Comparison of ENCODE assay signal across 25 cellular contexts in the genomic region with DNA sequence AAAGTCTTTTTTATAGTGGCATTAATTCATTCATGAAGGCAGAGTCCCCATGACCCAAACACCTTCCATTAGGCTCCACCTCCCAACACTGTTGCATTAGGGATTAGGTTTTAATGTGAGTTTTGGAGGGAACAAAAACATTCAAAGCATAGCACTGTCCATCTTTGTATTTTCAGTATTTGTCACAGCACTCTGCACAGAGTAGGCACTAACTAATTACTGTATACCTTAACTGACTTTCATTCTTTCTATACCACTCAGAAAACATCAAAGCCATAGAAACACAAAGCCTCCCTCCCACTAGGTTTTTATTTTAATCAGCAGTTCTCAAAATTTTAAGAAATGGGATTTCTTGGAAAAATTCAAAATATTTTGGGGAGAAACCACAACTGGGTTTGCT. TPM values are rescaled to one million over a fixed set of nuclear protein-coding genes. Genes with fewer than 3 reads are reported as not detected.
DNase-seq lines count a peak whose midpoint lies in the region; ATAC-seq and TF ChIP-seq lines count a peak whose summit lies in the region.
"Had no signal": no experiment of that assay in that cellular context is flagged by ENCODE, and none has a peak within 500 bp of the region (broad histone marks: within the 10 kb centered on the region; RNA-seq: fewer than 3 reads in every experiment).

No MANE protein-coding gene starts in this region.

- peaks cover 17% of the 10 kb centered on the region for H3K36me3 Mint-ChIP-seq in activated CD4-positive, alpha-beta T cell treated with anti-CD3 and anti-CD28 coated beads, Interleukin-2, amount 10 ng/mL, durations not matched to agents 24 days and 14 days (ENCODE audit: low read depth)
- H3K36me3 Mint-ChIP-seq in activated T-cell treated with anti-CD3 and anti-CD28 coated beads, Interleukin-2, amount 50 U/mL, for 72 hours (ENCODE audit: insufficient read depth in 2 of 2), result peaks cover 3 to 7% of the 10 kb centered on the region in 2 donors
- no peaks in the 10 kb centered on the region for H3K36me3 Mint-ChIP-seq in stimulated activated effector memory CD8-positive, alpha-beta T cell treated with anti-CD3 and anti-CD28 coated beads, Interleukin-12 subunit alpha, Interleukin-12 subunit beta, amount 100 ng/mL, for 72 hours
- H3K36me3 Mint-ChIP-seq: CD14-positive monocyte; CD8-positive, alpha-beta memory T cell had no signal

- no peak overlapping the region for H3K4me3 ChIP-seq in body of pancreas
- H3K4me3 ChIP-seq: A549; BLaER1 treated with 17β-estradiol and CSF1 and Interleukin-3, amounts not matched to agents 10 nM and 100 nM; GM12878 had no signal

- no peaks in the 10 kb centered on the region for H3K27me3 ChIP-seq in body of pancreas
- H3K27me3 ChIP-seq: BE2C; BLaER1 treated with 17β-estradiol and CSF1 and Interleukin-3, amounts not matched to agents 10 nM and 100 nM had no signal

- no peaks in the 10 kb centered on the region for H3K36me3 ChIP-seq in body of pancreas (replicated peaks in 1 of 2; ENCODE audit: insufficient read depth in 1 of 2, low read depth in 2 of 2)
- H3K36me3 ChIP-seq: BE2C; BLaER1 treated with 17β-estradiol and CSF1 and Interleukin-3, amounts not matched to agents 10 nM and 100 nM had no signal

- H3K4me1 ChIP-seq in body of pancreas, result peaks cover 8% of the 10 kb centered on the region
- H3K4me1 ChIP-seq: BLaER1 treated with 17β-estradiol and CSF1 and Interleukin-3, amounts not matched to agents 10 nM and 100 nM had no signal

- peaks cover 17% of the 10 kb centered on the region for H3K4me1 Mint-ChIP-seq in activated CD4-positive, alpha-beta T cell treated with anti-CD3 and anti-CD28 coated beads, Interleukin-2, amount 10 ng/mL, durations not matched to agents 24 days and 14 days
- H3K4me1 Mint-ChIP-seq in activated T-cell treated with anti-CD3 and anti-CD28 coated beads, Interleukin-2, amount 50 U/mL, for 72 hours (ENCODE audit: low read depth), result peaks cover 4% of the 10 kb centered on the region
- peaks cover 6% of the 10 kb centered on the region for H3K4me1 Mint-ChIP-seq in stimulated activated effector memory CD8-positive, alpha-beta T cell treated with anti-CD3 and anti-CD28 coated beads, Interleukin-12 subunit alpha, Interleukin-12 subunit beta, amount 100 ng/mL, for 72 hours
- H3K4me1 Mint-ChIP-seq: CD8-positive, alpha-beta memory T cell had no signal

- peaks cover 27% of the 10 kb centered on the region for H3K9me3 Mint-ChIP-seq in activated CD4-positive, alpha-beta T cell treated with anti-CD3 and anti-CD28 coated beads, Interleukin-2, amount 10 ng/mL, durations not matched to agents 24 days and 14 days
- peaks cover 0 to 4% of the 10 kb centered on the region in 2 donors for H3K9me3 Mint-ChIP-seq in activated T-cell treated with anti-CD3 and anti-CD28 coated beads, Interleukin-2, amount 50 U/mL, for 72 hours
- H3K9me3 Mint-ChIP-seq in stimulated activated effector memory CD8-positive, alpha-beta T cell treated with anti-CD3 and anti-CD28 coated beads, Interleukin-12 subunit alpha, Interleukin-12 subunit beta, amount 100 ng/mL, for 72 hours, result peaks cover 2% of the 10 kb centered on the region
- H3K9me3 Mint-ChIP-seq: CD4-positive, alpha-beta T cell; CD8-positive, alpha-beta memory T cell had no signal

- peak; percentile 39 for DNase-seq in activated CD4-positive, alpha-beta T cell treated with anti-CD3 and anti-CD28 coated beads, Interleukin-2, amount 10 ng/mL, durations not matched to agents 24 days and 14 days
- no peak for DNase-seq in activated CD4-positive, alpha-beta T cell treated with anti-CD3 and anti-CD28 coated beads for 4 hours
- no peak for DNase-seq in activated T-cell treated with anti-CD3 and anti-CD28 coated beads, Interleukin-2, amount 50 U/mL, for 72 hours
- DNase-seq in activated T-cell treated with anti-CD3 and anti-CD28 coated beads, Interleukin-2, amount 50 U/mL, for 1 hour, result no peak
- DNase-seq in stimulated activated effector memory CD8-positive, alpha-beta T cell treated with anti-CD3 and anti-CD28 coated beads, Interleukin-12 subunit alpha, Interleukin-12 subunit beta, amount 100 ng/mL, for 72 hours (ENCODE audit: low spot score in 2 of 2), result no peak
- DNase-seq in H4 (ENCODE audit: low spot score) (no peak), body of pancreas (no peak)
- DNase-seq: 8988T; ACHN; AML-193; BE2C; CD4-positive, alpha-beta T cell; CD8-positive, alpha-beta memory T cell; DMS 273 treated with DMSO at 0.1 percent for 48 hours; DMS79; EL; GDM1; GOT3; H7; HCEC 1CT had no signal

- intact Hi-C loops in activated CD4-positive, alpha-beta T cell treated with anti-CD3 and anti-CD28 coated beads, Interleukin-2, amount 10 ng/mL, durations not matched to agents 24 days and 14 days (cut with micrococcal nuclease), result no loop called here
- intact Hi-C loops in body of pancreas (cut with DNase I), result no loop called here

- H3K27ac ChIP-seq in body of pancreas, result no peak overlapping the region
- H3K27ac ChIP-seq: A549; BLaER1 treated with 17β-estradiol and CSF1 and Interleukin-3, amounts not matched to agents 10 nM and 100 nM had no signal

- no peaks in the 10 kb centered on the region for H3K27me3 Mint-ChIP-seq in activated CD4-positive, alpha-beta T cell treated with anti-CD3 and anti-CD28 coated beads, Interleukin-2, amount 10 ng/mL, durations not matched to agents 24 days and 14 days
- H3K27me3 Mint-ChIP-seq in activated T-cell treated with anti-CD3 and anti-CD28 coated beads, Interleukin-2, amount 50 U/mL, for 72 hours (ENCODE audit: low read depth), result peaks cover 21% of the 10 kb centered on the region
- H3K27me3 Mint-ChIP-seq: CD4-positive, alpha-beta T cell had no signal

- no peak for TF ChIP-seq CTCF in body of pancreas (IDR thresholded peaks at IDR 0.05)

- no peak for TF ChIP-seq POLR2A in body of pancreas (IDR thresholded peaks at IDR 0.05)

- peak; percentile 72 to 85 for ATAC-seq in activated T-cell treated with anti-CD3 and anti-CD28 coated beads, Interleukin-2, amount 50 U/mL, for 72 hours (replicated peaks in 1 of 2)
- peak; percentile 74 for ATAC-seq in HG02610 (IDR thresholded peaks at IDR 0.05; ENCODE audit: unreplicated experiment)
- peak; percentile 92 for ATAC-seq in stimulated activated effector memory CD8-positive, alpha-beta T cell treated with anti-CD3 and anti-CD28 coated beads, Interleukin-12 subunit alpha, Interleukin-12 subunit beta, amount 100 ng/mL, for 72 hours
- no peak for ATAC-seq in body of pancreas
- ATAC-seq: A549, GM12878 had no signal

- H3K4me3 Mint-ChIP-seq in activated CD4-positive, alpha-beta T cell treated with anti-CD3 and anti-CD28 coated beads, Interleukin-2, amount 10 ng/mL, durations not matched to agents 24 days and 14 days, result no peak overlapping the region
- no peak overlapping the region for H3K4me3 Mint-ChIP-seq in activated T-cell treated with anti-CD3 and anti-CD28 coated beads, Interleukin-2, amount 50 U/mL, for 72 hours
- no peak overlapping the region for H3K4me3 Mint-ChIP-seq in stimulated activated effector memory CD8-positive, alpha-beta T cell treated with anti-CD3 and anti-CD28 coated beads, Interleukin-12 subunit alpha, Interleukin-12 subunit beta, amount 100 ng/mL, for 72 hours
- H3K4me3 Mint-ChIP-seq: CD14-positive monocyte; CD4-positive, alpha-beta T cell; CD8-positive, alpha-beta memory T cell had no signal

- peak overlapping the region; percentile 51 for H3K27ac Mint-ChIP-seq in activated CD4-positive, alpha-beta T cell treated with anti-CD3 and anti-CD28 coated beads, Interleukin-2, amount 10 ng/mL, durations not matched to agents 24 days and 14 days
- no peak overlapping the region for H3K27ac Mint-ChIP-seq in activated T-cell treated with anti-CD3 and anti-CD28 coated beads, Interleukin-2, amount 50 U/mL, for 72 hours
- H3K27ac Mint-ChIP-seq in stimulated activated effector memory CD8-positive, alpha-beta T cell treated with anti-CD3 and anti-CD28 coated beads, Interleukin-12 subunit alpha, Interleukin-12 subunit beta, amount 100 ng/mL, for 72 hours, result no peak overlapping the region
- H3K27ac Mint-ChIP-seq: CD14-positive monocyte; CD4-positive, alpha-beta T cell; CD8-positive, alpha-beta memory T cell had no signal

- H3K9me3 ChIP-seq in body of pancreas, result no peaks in the 10 kb centered on the region
- H3K9me3 ChIP-seq: A549, BE2C had no signal

RNA-seq across cellular contexts. Expression of gene AHI1, which starts 21.8 kb away (rescaled TPM):
- total RNA-seq in activated CD4-positive, alpha-beta T cell treated with anti-CD3 and anti-CD28 coated beads, Interleukin-2, amount 10 ng/mL, durations not matched to agents 24 days and 14 days, result 155 and 160 TPM in 2 replicates
- total RNA-seq in activated T-cell treated with anti-CD3 and anti-CD28 coated beads, Interleukin-2, amount 50 U/mL, for 72 hours, result 10 to 100 TPM; 48.7 to 62.8 TPM
- total RNA-seq in H4 (2014; rRNA removed; shearing (Covaris generic)), result 1.9 and 6.4 TPM in 2 replicates
- total RNA-seq in body of pancreas, result 100 to 1,000 TPM in 1 of 2 donors, 10 to 100 TPM in 1; 20.2 to 107 TPM
